In the genomic region with DNA sequence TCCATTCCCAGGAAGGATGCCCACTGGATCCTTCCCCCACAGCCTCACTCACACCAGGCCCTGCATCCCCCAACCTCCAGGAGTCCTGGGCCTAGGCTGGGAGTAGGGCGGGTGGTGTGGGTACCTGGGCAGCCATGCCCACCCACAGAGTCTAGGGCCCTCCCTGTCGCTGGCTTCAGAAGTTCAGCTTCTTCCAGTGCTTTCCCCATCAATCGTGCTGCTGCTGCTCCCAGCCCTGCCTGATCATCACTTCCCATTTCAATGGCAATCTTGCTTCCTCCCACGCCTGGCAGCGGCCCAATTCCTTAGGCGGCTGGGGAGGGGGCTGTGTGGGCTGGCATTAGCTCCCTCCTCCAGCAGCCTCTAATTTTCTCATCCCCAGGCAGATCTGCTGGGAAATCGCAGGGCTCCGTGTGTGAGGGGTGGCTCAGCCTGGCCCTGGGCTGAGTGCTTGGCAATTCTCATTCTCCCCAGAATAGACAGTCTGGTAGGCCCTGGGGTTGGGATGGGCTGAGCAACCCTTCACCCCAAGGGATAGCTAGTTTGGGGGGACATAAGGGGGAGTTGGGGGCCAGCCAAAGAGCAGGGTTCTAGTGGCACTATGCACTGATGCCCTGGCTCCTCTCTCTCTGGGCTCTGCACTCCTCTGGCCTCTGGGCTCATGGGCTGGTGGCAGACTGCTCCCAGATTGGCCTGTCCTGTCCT, we compare ENCODE assay signal across 13 cellular contexts.
DNase-seq lines count a peak whose midpoint lies in the region; ATAC-seq and TF ChIP-seq lines count a peak whose summit lies in the region.
"Had no signal": no experiment of that assay in that cellular context is flagged by ENCODE, and none has a peak within 500 bp of the region (broad histone marks: within the 10 kb centered on the region; RNA-seq: fewer than 3 reads in every experiment).

No MANE protein-coding gene starts in this region.

- H3K9me3 ChIP-seq in testis, result no peaks in the 10 kb centered on the region
- H3K9me3 ChIP-seq: right lobe of liver had no signal

- POLR2A ChIA-PET in activated CD8-positive, alpha-beta T cell treated with anti-CD3 and anti-CD28 coated beads, Interleukin-2, amount 10 ng/mL, durations not matched to agents 7 days and 5 days (lab: Charles Lee), result no interaction called here

- CTCF ChIA-PET in activated CD8-positive, alpha-beta T cell treated with anti-CD3 and anti-CD28 coated beads, Interleukin-2, amount 10 ng/mL, durations not matched to agents 7 days and 5 days (lab: Charles Lee), result interaction anchor here (1.1 kb wide), 1 partner anchor 62 kb away, joined by 3 read pairs; no protein-coding TSS in a partner anchor

- H3K27ac ChIP-seq in coronary artery (no peak overlapping the region), testis (no peak overlapping the region)
- H3K27ac ChIP-seq: right lobe of liver had no signal

- ATAC-seq in activated CD8-positive, alpha-beta T cell treated with anti-CD3 and anti-CD28 coated beads, Interleukin-2, amount 10 ng/mL, durations not matched to agents 7 days and 5 days, result no peak
- ATAC-seq in GM18519 (IDR thresholded peaks at IDR 0.05; ENCODE audit: low FRiP score, unreplicated experiment), result no peak
- ATAC-seq: activated CD8-positive, alpha-beta T cell treated with anti-CD3 and anti-CD28 coated beads for 36 hours; right lobe of liver had no signal

- no peaks in the 10 kb centered on the region for H3K27me3 Mint-ChIP-seq in activated CD8-positive, alpha-beta T cell treated with anti-CD3 and anti-CD28 coated beads, Interleukin-2, amount 10 ng/mL, durations not matched to agents 7 days and 5 days (ENCODE audit: low read depth)
- no peaks in the 10 kb centered on the region for H3K27me3 Mint-ChIP-seq in activated T-helper 2 cell treated with anti-CD3 and anti-CD28 coated beads, Interferon-gamma antibody, Interleukin-2, Interleukin-4, amounts not matched to agents 10 μg/mL and 5 μg/mL and 100 μg/mL, durations not matched to agents 14 hours and 24 hours and 36 hours (ENCODE audit: low read depth)
- H3K27me3 Mint-ChIP-seq: activated CD8-positive, alpha-beta T cell treated with anti-CD3 and anti-CD28 coated beads for 36 hours had no signal

- DNase-seq in activated effector memory CD4-positive, alpha-beta T cell treated with anti-CD3 and anti-CD28 coated beads, Interleukin-2, amount 50 U/mL, for 16 hours, result peak; percentile 49
- no peak for DNase-seq in activated effector memory CD4-positive, alpha-beta T cell treated with Interleukin-2 at 50 U/mL for 16 hours
- peak; percentile 49 for DNase-seq in NCI-H69 (lab: John Stamatoyannopoulos, UW)
- DNase-seq in coronary artery (ENCODE audit: low spot score), result peak; percentile 35
- DNase-seq in testis, result peak; percentile 9
- DNase-seq in activated CD8-positive, alpha-beta T cell treated with anti-CD3 and anti-CD28 coated beads, Interleukin-2, amount 10 ng/mL, durations not matched to agents 7 days and 5 days, result no peak
- DNase-seq in activated T-helper 2 cell treated with anti-CD3 and anti-CD28 coated beads, Interferon-gamma antibody, Interleukin-2, Interleukin-4, amounts not matched to agents 10 μg/mL and 5 μg/mL and 100 μg/mL, durations not matched to agents 14 hours and 24 hours and 36 hours (ENCODE audit: low spot score), result no peak
- DNase-seq: activated CD8-positive, alpha-beta T cell treated with anti-CD3 and anti-CD28 coated beads for 36 hours; cerebellar nuclear complex; hippocampal formation; kidney had no signal

- H3K4me1 ChIP-seq in testis, result no peaks in the 10 kb centered on the region
- H3K4me1 ChIP-seq: right lobe of liver had no signal

- H3K27me3 ChIP-seq in testis, result no peaks in the 10 kb centered on the region
- H3K27me3 ChIP-seq: right lobe of liver had no signal

- WGBS in testis, 2 donors, result 61 to 62% methylated on average over 6 to 8 of the region's 8 CpGs

- no peaks in the 10 kb centered on the region for H3K4me1 Mint-ChIP-seq in activated CD8-positive, alpha-beta T cell treated with anti-CD3 and anti-CD28 coated beads, Interleukin-2, amount 10 ng/mL, durations not matched to agents 7 days and 5 days (ENCODE audit: low read depth)
- H3K4me1 Mint-ChIP-seq in activated T-helper 2 cell treated with anti-CD3 and anti-CD28 coated beads, Interferon-gamma antibody, Interleukin-2, Interleukin-4, amounts not matched to agents 10 μg/mL and 5 μg/mL and 100 μg/mL, durations not matched to agents 14 hours and 24 hours and 36 hours (ENCODE audit: low read depth), result no peaks in the 10 kb centered on the region

- no peaks in the 10 kb centered on the region for H3K36me3 Mint-ChIP-seq in activated CD8-positive, alpha-beta T cell treated with anti-CD3 and anti-CD28 coated beads, Interleukin-2, amount 10 ng/mL, durations not matched to agents 7 days and 5 days (ENCODE audit: low read depth)
- no peaks in the 10 kb centered on the region for H3K36me3 Mint-ChIP-seq in activated T-helper 2 cell treated with anti-CD3 and anti-CD28 coated beads, Interferon-gamma antibody, Interleukin-2, Interleukin-4, amounts not matched to agents 10 μg/mL and 5 μg/mL and 100 μg/mL, durations not matched to agents 14 hours and 24 hours and 36 hours (ENCODE audit: low read depth)

- H3K4me3 ChIP-seq in coronary artery (no peak overlapping the region), testis (no peak overlapping the region)
- H3K4me3 ChIP-seq: right lobe of liver had no signal

- H3K36me3 ChIP-seq in testis (ENCODE audit: low read depth, missing control alignments), result no peaks in the 10 kb centered on the region
- H3K36me3 ChIP-seq: right lobe of liver had no signal

- H3K4me3 Mint-ChIP-seq in activated CD8-positive, alpha-beta T cell treated with anti-CD3 and anti-CD28 coated beads, Interleukin-2, amount 10 ng/mL, durations not matched to agents 7 days and 5 days, result no peak overlapping the region
- no peak overlapping the region for H3K4me3 Mint-ChIP-seq in activated T-helper 2 cell treated with anti-CD3 and anti-CD28 coated beads, Interferon-gamma antibody, Interleukin-2, Interleukin-4, amounts not matched to agents 10 μg/mL and 5 μg/mL and 100 μg/mL, durations not matched to agents 14 hours and 24 hours and 36 hours (ENCODE audit: low read depth)
- H3K4me3 Mint-ChIP-seq: activated CD8-positive, alpha-beta T cell treated with anti-CD3 and anti-CD28 coated beads for 36 hours had no signal

- H3K9me3 Mint-ChIP-seq in activated CD8-positive, alpha-beta T cell treated with anti-CD3 and anti-CD28 coated beads, Interleukin-2, amount 10 ng/mL, durations not matched to agents 7 days and 5 days (ENCODE audit: insufficient read depth), result no peaks in the 10 kb centered on the region
- H3K9me3 Mint-ChIP-seq in activated T-helper 2 cell treated with anti-CD3 and anti-CD28 coated beads, Interferon-gamma antibody, Interleukin-2, Interleukin-4, amounts not matched to agents 10 μg/mL and 5 μg/mL and 100 μg/mL, durations not matched to agents 14 hours and 24 hours and 36 hours, result no peaks in the 10 kb centered on the region
- H3K9me3 Mint-ChIP-seq: activated CD8-positive, alpha-beta T cell treated with anti-CD3 and anti-CD28 coated beads for 36 hours had no signal

- TF ChIP-seq CTCF in coronary artery (IDR thresholded peaks at IDR 0.05) (no peak), testis (IDR thresholded peaks at IDR 0.05) (no peak)

- no peak for TF ChIP-seq POLR2A in testis (IDR thresholded peaks at IDR 0.05)

- intact Hi-C loops in testis (cut with DNase I; ENCODE audit: low total_unique reads), result no loop called here
- intact Hi-C loops in activated T-helper 2 cell treated with anti-CD3 and anti-CD28 coated beads, Interferon-gamma antibody, Interleukin-2, Interleukin-4, amounts not matched to agents 10 μg/mL and 5 μg/mL and 100 μg/mL, durations not matched to agents 14 hours and 24 hours and 36 hours (cut with micrococcal nuclease), result no loop called here

- H3K27ac Mint-ChIP-seq in activated CD8-positive, alpha-beta T cell treated with anti-CD3 and anti-CD28 coated beads, Interleukin-2, amount 10 ng/mL, durations not matched to agents 7 days and 5 days, result no peak overlapping the region
- no peak overlapping the region for H3K27ac Mint-ChIP-seq in activated T-helper 2 cell treated with anti-CD3 and anti-CD28 coated beads, Interferon-gamma antibody, Interleukin-2, Interleukin-4, amounts not matched to agents 10 μg/mL and 5 μg/mL and 100 μg/mL, durations not matched to agents 14 hours and 24 hours and 36 hours
- H3K27ac Mint-ChIP-seq: activated CD8-positive, alpha-beta T cell treated with anti-CD3 and anti-CD28 coated beads for 36 hours had no signal

Comparison
In these comparisons a context has a peak if more than half of its experiments do, and no peak if none do; other contexts are left out.
1. DNase-seq: peak in activated effector memory CD4-positive, alpha-beta T cell treated with anti-CD3 and anti-CD28 coated beads, Interleukin-2, amount 50 U/mL, for 16 hours (single experiment), NCI-H69 (single experiment), coronary artery (single experiment) and testis (single experiment); none in activated effector memory CD4-positive, alpha-beta T cell treated with Interleukin-2 at 50 U/mL for 16 hours (single experiment), activated CD8-positive, alpha-beta T cell treated with anti-CD3 and anti-CD28 coated beads, Interleukin-2, amount 10 ng/mL, durations not matched to agents 7 days and 5 days (single experiment) and activated T-helper 2 cell treated with anti-CD3 and anti-CD28 coated beads, Interferon-gamma antibody, Interleukin-2, Interleukin-4, amounts not matched to agents 10 μg/mL and 5 μg/mL and 100 μg/mL, durations not matched to agents 14 hours and 24 hours and 36 hours (single experiment).